In the genomic region with DNA sequence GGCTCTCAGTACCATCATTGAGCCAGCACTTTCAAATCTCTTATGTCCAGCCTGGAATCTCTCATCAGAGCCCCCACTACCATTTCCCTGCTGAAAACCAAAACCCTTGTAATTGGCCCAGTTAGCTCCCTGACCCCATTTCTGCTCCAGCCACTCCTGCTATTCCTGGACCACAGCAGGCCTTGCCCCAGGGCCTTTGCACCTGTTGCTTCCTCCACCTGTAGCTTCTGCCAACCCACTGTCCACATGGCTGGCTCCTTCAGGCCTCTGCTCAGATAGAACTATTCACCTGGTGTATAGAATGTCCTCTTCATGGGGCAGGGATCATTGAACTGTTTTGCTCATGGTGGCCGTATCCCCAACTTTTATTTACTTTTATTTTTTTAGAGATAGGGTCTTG, we compare ENCODE assay signal across 1 cellular context.
A peak's percentile ranks its signal among the peaks of the same experiment; 100 is the strongest.
TF ChIP-seq lines count a peak whose summit lies in the region.

No MANE protein-coding gene starts in this region.

TF ChIP-seq in HEK293, 187 proteins besides CTCF, POLR2A, EP300 and RAD21:
- TF ChIP-seq SCRT1 (tag by site-specific recombination; IDR thresholded peaks at IDR 0.05; ENCODE audit: borderline replicate concordance) = peak; percentile 98
- peak; percentile 99 for TF ChIP-seq SCRT2 (tag by site-specific recombination; IDR thresholded peaks at IDR 0.05)
- TF ChIP-seq ZNF623 (tag by site-specific recombination; IDR thresholded peaks at IDR 0.05) = peak; percentile 90
TF ChIP-seq in HEK293: peak in this region for 3; not testable (repeated sequence) for 184.
